ENCODE assay signal across 8 cellular contexts in genomic region chr14:103607039-103607668, GRCh38. TPM values are rescaled to one million over a fixed set of nuclear protein-coding genes. Genes with fewer than 3 reads are reported as not detected.
A peak's percentile ranks its signal among the peaks of the same experiment; 100 is the strongest.
DNase-seq lines count a peak whose midpoint lies in the region; FAIRE-seq and TF ChIP-seq lines count a peak whose summit lies in the region.

No MANE protein-coding gene starts in this region.

- TF ChIP-seq POLR2A in Peyer's patch (IDR thresholded peaks at IDR 0.05), result peak in 1 of 2 donors; percentile 9

- H3K27me3 Mint-ChIP-seq in nephron progenitor cell (ENCODE audit: low read depth, poor library complexity), result peaks cover 53% of the 10 kb centered on the region

- H3K36me3 Mint-ChIP-seq in nephron progenitor cell (ENCODE audit: low read depth), result peaks cover 16% of the 10 kb centered on the region

- H3K9me3 ChIP-seq in Peyer's patch (peaks cover 0 to 9% (median 4%) of the 10 kb centered on the region in 4 donors), tibial artery (peaks cover 0 to 7% (median 6%) of the 10 kb centered on the region in 3 donors)

- peak; percentile 84 for DNase-seq in AG08396 (ENCODE audit: low spot score)
- peak; percentile 57 for DNase-seq in GM19240 (ENCODE audit: insufficient read length, low spot score)
- peak; percentile 85 for DNase-seq in HTR-8/SVneo (ENCODE audit: insufficient read length, low spot score)
- peak; percentile 68 to 89 (median 71) for DNase-seq in Peyer's patch
- peak; percentile 25 for DNase-seq in activated T-helper 9 cell treated with anti-CD3 and anti-CD28 coated beads, Interleukin-2, amount 50 U/mL, for 16 hours (ENCODE audit: low read depth)
- peak; percentile 85 for DNase-seq in fibroblast of the aortic adventitia (ENCODE audit: low read depth)
- DNase-seq in nephron progenitor cell, result peak; percentile 24
- peak; percentile 83 to 86 for DNase-seq in tibial artery

- H3K4me3 ChIP-seq in Peyer's patch (peak overlapping the region in 3 of 4 donors; percentile 15 to 33 (median 23)), fibroblast of the aortic adventitia (ENCODE audit: low read depth, low read length) (peak overlapping the region; percentile 9), tibial artery (peak overlapping the region; percentile 14 to 40)

- H3K9me3 Mint-ChIP-seq in nephron progenitor cell, result peaks cover 30% of the 10 kb centered on the region

- peaks cover 13% of the 10 kb centered on the region for H3K4me1 Mint-ChIP-seq in nephron progenitor cell

- no peak overlapping the region for H3K27ac Mint-ChIP-seq in nephron progenitor cell

- peak overlapping the region; percentile 29 for H3K4me3 Mint-ChIP-seq in nephron progenitor cell

- peak in 4 of 6 experiments; percentile 16 to 28 (median 24) for TF ChIP-seq CTCF in Peyer's patch (IDR thresholded peaks at IDR 0.05)
- peak; percentile 30 for TF ChIP-seq CTCF in fibroblast of the aortic adventitia (IDR thresholded peaks at IDR 0.05; ENCODE audit: insufficient read depth, low read length)
- TF ChIP-seq CTCF in nephron progenitor cell (IDR thresholded peaks at IDR 0.05), result no peak
- peak; percentile 27 to 37 for TF ChIP-seq CTCF in tibial artery (IDR thresholded peaks at IDR 0.05)

- H3K27ac ChIP-seq in Peyer's patch (peak overlapping the region in 1 of 4 donors; percentile 20), tibial artery (no peak overlapping the region)

- FAIRE-seq in HTR-8/SVneo (lab: Jason Lieb, UNC), result peak; percentile 95

- H3K27me3 ChIP-seq in Peyer's patch (no peaks in the 10 kb centered on the region), tibial artery (peaks cover 0 to 5% of the 10 kb centered on the region in 2 donors)

- H3K36me3 ChIP-seq in Peyer's patch (no peaks in the 10 kb centered on the region), tibial artery (no peaks in the 10 kb centered on the region)

- intact Hi-C loops in tibial artery (cut with DNase I; ENCODE audit: low total_unique reads), result loop anchor here (10.0 kb wide), 1 partner anchor 128 kb away; no protein-coding TSS in a partner anchor

- H3K4me1 ChIP-seq in Peyer's patch (peaks cover 0 to 23% (median 12%) of the 10 kb centered on the region in 4 donors), tibial artery (peaks cover 0 to 16% (median 12%) of the 10 kb centered on the region in 4 donors)

RNA-seq across cellular contexts. Expression of gene KLC1, which starts 21.9 kb away (rescaled TPM):
- 100 to 1,000 TPM; 125 to 361 (median 270) TPM for total RNA-seq in Peyer's patch
- total RNA-seq in fibroblast of the aortic adventitia (ENCODE audit: low replicate concordance), result 212 and 1,079 TPM in 2 replicates

RNA-seq across cellular contexts. Expression of gene COA8, which starts 44.4 kb away (rescaled TPM):
- 10 to 100 TPM; 13.6 to 20.8 (median 17.9) TPM for total RNA-seq in Peyer's patch
- 5.6 and 23.6 TPM in 2 replicates for total RNA-seq in fibroblast of the aortic adventitia (ENCODE audit: low replicate concordance)

RNA-seq across cellular contexts. Expression of gene BAG5, which starts 44.7 kb away (rescaled TPM):
- total RNA-seq in Peyer's patch (10 to 100 TPM; 18.0 to 38.0 (median 19.5) TPM), fibroblast of the aortic adventitia (ENCODE audit: low replicate concordance) (20.9 and 37.9 TPM in 2 replicates)

Comparison
In these comparisons a context has a peak if more than half of its experiments do, and no peak if none do; other contexts are left out.
1. DNase-seq: peak in every context shown above with its lines; median percentile 85 in HTR-8/SVneo; 85 in fibroblast of the aortic adventitia; 84 in tibial artery; 84 in AG08396; 71 in Peyer's patch; 57 in GM19240; 25 in activated T-helper 9 cell treated with anti-CD3 and anti-CD28 coated beads, Interleukin-2, amount 50 U/mL, for 16 hours; 24 in nephron progenitor cell.